23 cellular contexts compared by ENCODE assay signal in genomic region chr11:130209128-130209932, GRCh38. TPM values are rescaled to one million over a fixed set of nuclear protein-coding genes. Genes with fewer than 3 reads are reported as not detected.
DNase-seq lines count a peak whose midpoint lies in the region; ATAC-seq and TF ChIP-seq lines count a peak whose summit lies in the region.
"Had no signal": no experiment of that assay in that cellular context is flagged by ENCODE, and none has a peak within 500 bp of the region (broad histone marks: within the 10 kb centered on the region; RNA-seq: fewer than 3 reads in every experiment).

No MANE protein-coding gene starts in this region.

- no CpG with 5 or more reads among the region's 53 CpGs for WGBS in H9 (ENCODE audit: extremely low coverage, insufficient read length, low lambda C conversion rate)
- 84% methylated on average over 53 of the region's 53 CpGs for WGBS in prostate gland

- H3K56ac ChIP-seq in H9 (ENCODE audit: insufficient read length, low read depth, low read length): no peak overlapping the region

- H3F3A ChIP-seq in GM23338 (replicated peaks; ENCODE audit: low read depth): no peaks in the 10 kb centered on the region

- H3K36me3 ChIP-seq in prostate gland (no peaks in the 10 kb centered on the region), GM23338 (ENCODE audit: insufficient read depth) (no peaks in the 10 kb centered on the region)
- H3K36me3 ChIP-seq: cardiac muscle cell, heart left ventricle had no signal

- H4K8ac ChIP-seq in H9 (replicated peaks; ENCODE audit: insufficient read length, low read depth, low read length): no peak overlapping the region

- no peaks in the 10 kb centered on the region for H3K79me1 ChIP-seq in H9 (ENCODE audit: insufficient read depth, low read depth, low read length, poor library complexity, severe bottlenecking)

- H3T11ph ChIP-seq in H9 (ENCODE audit: low read length): no peak overlapping the region

- H3K18ac ChIP-seq in H9 (ENCODE audit: insufficient read length, low read depth, low read length): no peak overlapping the region

- DNase-seq in AG20443 (ENCODE audit: low spot score): peak; percentile 12
- DNase-seq in H9: peak; percentile 25
- DNase-seq in prostate gland (ENCODE audit: low spot score): peak; percentile 36
- no peak for DNase-seq in foreskin keratinocyte
- no peak for DNase-seq in NCI-H345 (lab: John Stamatoyannopoulos, UW)
- DNase-seq in GM23338 (ENCODE audit: low spot score): no peak
- DNase-seq in Kasumi-1 (lab: John Stamatoyannopoulos, UW): no peak
- DNase-seq: activated CD8-positive, alpha-beta T cell treated with anti-CD3 and anti-CD28 coated beads, Interleukin-2, amount 10 ng/mL, durations not matched to agents 7 days and 5 days; effector CD8-positive, alpha-beta T cell; HCEC 1CT; immature natural killer cell; mesendoderm; NCI-H146; NCI-H2227 treated with DMSO at 0.1 percent for 48 hours; NK-92 treated with Interleukin-12 subunit alpha and Interleukin-12 subunit beta, amount 100 ng/mL, for 24 hours; retina; RPMI8226 had no signal

- H2BK20ac ChIP-seq in H9 (ENCODE audit: low read depth, low read length, poor library complexity, severe bottlenecking): no peak overlapping the region

- H3K79me2 ChIP-seq in H9 (ENCODE audit: insufficient read depth, low read length) (no peaks in the 10 kb centered on the region), GM23338 (replicated peaks; ENCODE audit: insufficient read depth) (no peaks in the 10 kb centered on the region)

- no peak overlapping the region for H3K4ac ChIP-seq in H9 (ENCODE audit: low read depth, low read length)

- H2BK120ac ChIP-seq in H9 (ENCODE audit: low read depth, low read length, poor library complexity, severe bottlenecking): no peak overlapping the region

- H2AFZ ChIP-seq in H9 (ENCODE audit: low read length): no peak overlapping the region
- no peak overlapping the region for H2AFZ ChIP-seq in GM23338

- H3K9me2 ChIP-seq in GM23338 (ENCODE audit: insufficient read depth): no peaks in the 10 kb centered on the region

- H3K4me1 ChIP-seq in H9 (ENCODE audit: insufficient read depth, low read length) (no peaks in the 10 kb centered on the region; the same call in 1 of the 2 replicates), prostate gland (replicated peaks) (no peaks in the 10 kb centered on the region), foreskin keratinocyte (no peaks in the 10 kb centered on the region), GM23338 (ENCODE audit: insufficient read depth) (no peaks in the 10 kb centered on the region)

- H3K27me3 Mint-ChIP-seq in H9 (ENCODE audit: low read depth): peaks cover 4% of the 10 kb centered on the region
- peaks cover 6% of the 10 kb centered on the region for H3K27me3 Mint-ChIP-seq in GM23338 (ENCODE audit: insufficient read depth, low read depth, poor library complexity)

- H3K4me3 Mint-ChIP-seq in H9: no peak overlapping the region
- no peak overlapping the region for H3K4me3 Mint-ChIP-seq in GM23338
- H3K4me3 Mint-ChIP-seq: activated CD8-positive, alpha-beta T cell treated with anti-CD3 and anti-CD28 coated beads, Interleukin-2, amount 10 ng/mL, durations not matched to agents 7 days and 5 days; immature natural killer cell had no signal

- H3K4me3 ChIP-seq in prostate gland (no peak overlapping the region), GM23338 (no peak overlapping the region)
- H3K4me3 ChIP-seq: cardiac muscle cell, heart left ventricle had no signal

- H4K91ac ChIP-seq in H9 (ENCODE audit: insufficient read length, low read depth, low read length): no peak overlapping the region

- no peak overlapping the region for H2BK12ac ChIP-seq in H9 (ENCODE audit: insufficient read length, low read depth, low read length)

- H3K4me2 ChIP-seq in H9 (ENCODE audit: insufficient read depth, insufficient read length, low read length) (no peak overlapping the region), GM23338 (no peak overlapping the region)

- H3K36me3 Mint-ChIP-seq in H9 (ENCODE audit: insufficient read depth in 1 of 3, low read depth in 3 of 3) (peaks cover 1 to 4% (median 2%) of the 10 kb centered on the region in 3 experiments; a peak in 2 of 7 replicates), GM23338 (ENCODE audit: low read depth) (no peaks in the 10 kb centered on the region; the same call in 2 of the 3 replicates)
- H3K36me3 Mint-ChIP-seq: immature natural killer cell had no signal

- H4K20me1 ChIP-seq in H9 (ENCODE audit: control insufficient read depth, insufficient read depth, insufficient read length) (no peaks in the 10 kb centered on the region), GM23338 (replicated peaks; ENCODE audit: insufficient read depth) (no peaks in the 10 kb centered on the region)

- H3K27ac ChIP-seq in H9 (ENCODE audit: insufficient read length, low read depth, low read length) (no peak overlapping the region), prostate gland (no peak overlapping the region), foreskin keratinocyte (no peak overlapping the region), GM23338 (ENCODE audit: low read depth) (no peak overlapping the region)
- H3K27ac ChIP-seq: cardiac muscle cell, heart left ventricle had no signal

- H2BK5ac ChIP-seq in H9 (ENCODE audit: insufficient read length, low read length): no peak overlapping the region

- peaks cover 3 to 6% of the 10 kb centered on the region in 2 experiments; a peak in 3 of 4 replicates for H3K4me1 Mint-ChIP-seq in H9
- H3K4me1 Mint-ChIP-seq in GM23338: peaks cover 5% of the 10 kb centered on the region

- ATAC-seq in esophagus mucosa (peak; percentile 72), foreskin keratinocyte (no peak), GM23338 (no peak)
- ATAC-seq: activated CD8-positive, alpha-beta T cell treated with anti-CD3 and anti-CD28 coated beads, Interleukin-2, amount 10 ng/mL, durations not matched to agents 7 days and 5 days; heart left ventricle; HepG2 had no signal

- H4K5ac ChIP-seq in H9 (ENCODE audit: insufficient read length, low read depth, low read length): no peak overlapping the region

- H3K9me3 ChIP-seq in H9 (ENCODE audit: control insufficient read depth, low read depth, low read length) (no peaks in the 10 kb centered on the region), prostate gland (no peaks in the 10 kb centered on the region)
- H3K9me3 ChIP-seq: heart left ventricle had no signal

- TF ChIP-seq POLR2A in prostate gland (IDR thresholded peaks at IDR 0.05): no peak

- TF ChIP-seq CTCF in H9 (conservative IDR thresholded peaks at IDR 0.05) (no peak), prostate gland (IDR thresholded peaks at IDR 0.05) (no peak), foreskin keratinocyte (conservative IDR thresholded peaks at IDR 0.05) (no peak), GM23338 (conservative IDR thresholded peaks at IDR 0.05; ENCODE audit: low read depth in 2 of 2) (no peak)

- H3K23me2 ChIP-seq in H9 (ENCODE audit: insufficient read length, low read depth, low read length, poor library complexity, severe bottlenecking): no peaks in the 10 kb centered on the region

- H3K23ac ChIP-seq in H9 (ENCODE audit: insufficient read length, low read depth, low read length): no peak overlapping the region

- H2AK5ac ChIP-seq in H9 (ENCODE audit: insufficient read length, low read length): no peak overlapping the region

- H3K14ac ChIP-seq in H9 (ENCODE audit: insufficient read depth, low read length): no peak overlapping the region

- H3K27ac Mint-ChIP-seq in H9: no peak overlapping the region; a peak in 1 of 7 replicates
- H3K27ac Mint-ChIP-seq in GM23338: no peak overlapping the region
- H3K27ac Mint-ChIP-seq: activated CD8-positive, alpha-beta T cell treated with anti-CD3 and anti-CD28 coated beads, Interleukin-2, amount 10 ng/mL, durations not matched to agents 7 days and 5 days; immature natural killer cell had no signal

- H3K27me3 ChIP-seq in H9 (ENCODE audit: insufficient read depth, low read length): no peaks in the 10 kb centered on the region
- no peaks in the 10 kb centered on the region for H3K27me3 ChIP-seq in prostate gland (replicated peaks; ENCODE audit: insufficient read depth)
- H3K27me3 ChIP-seq in foreskin keratinocyte: no peaks in the 10 kb centered on the region
- no peaks in the 10 kb centered on the region for H3K27me3 ChIP-seq in GM23338 (ENCODE audit: insufficient read depth)
- H3K27me3 ChIP-seq: cardiac muscle cell had no signal

- H3K9me3 Mint-ChIP-seq in H9: no peaks in the 10 kb centered on the region; a peak in 1 of 5 replicates
- H3K9me3 Mint-ChIP-seq in GM23338: no peaks in the 10 kb centered on the region
- H3K9me3 Mint-ChIP-seq: immature natural killer cell had no signal

- H3K9ac ChIP-seq in H9 (ENCODE audit: extremely low read depth, insufficient read length, low read length): no peak overlapping the region

- intact Hi-C loops in prostate gland (cut with DNase I): no loop called here

- H2BK15ac ChIP-seq in H9 (ENCODE audit: low read depth, low read length): no peak overlapping the region

TF ChIP-seq in GM23338, 12 proteins besides CTCF, POLR2A, EP300 and RAD21 (continues in another document):
- TF ChIP-seq ZNF331 (CRISPR knock-in tag; IDR thresholded peaks at IDR 0.05; ENCODE audit: low read depth): no peak

RNA-seq across cellular contexts. Expression of gene ST14, which starts 49.7 kb away (rescaled TPM):
- 22.4 and 22.9 TPM in 2 replicates for total RNA-seq in H9 (2021)
- 121 TPM for total RNA-seq in esophagus mucosa
- 100 to 1,000 TPM in 1 of 2 donors, 10 to 100 TPM in 1; 39.8 to 114 TPM for total RNA-seq in prostate gland
- total RNA-seq in foreskin keratinocyte: 94.1 and 94.8 TPM in 2 replicates
- polyA plus RNA-seq in foreskin keratinocyte: 76.9 and 79.1 TPM in 2 replicates
- total RNA-seq in GM23338 (2014; rRNA removed; shearing (Covaris generic)): 32.7 and 36.3 TPM in 2 replicates
- polyA plus RNA-seq in GM23338 (2016; fragmentation: Nextera tagmentation; extraction: Ambion mirVana): 7.9 and 8.3 TPM in 2 replicates
- total RNA-seq: activated CD8-positive, alpha-beta T cell treated with anti-CD3 and anti-CD28 coated beads, Interleukin-2, amount 10 ng/mL, durations not matched to agents 7 days and 5 days; Daoy had no signal
- polyA plus RNA-seq: neural cell had no signal

Comparison
In these comparisons a context has a peak if more than half of its experiments do, and no peak if none do; other contexts are left out.
1. DNase-seq: peak in AG20443 (single experiment), H9 (single experiment) and prostate gland (single experiment); none in foreskin keratinocyte (0 of 2), NCI-H345 (single experiment), GM23338 (single experiment) and Kasumi-1 (0 of 2).